ENCODE assay signal across 8 cellular contexts in genomic region chr10:68153473-68154210, GRCh38. TPM values are rescaled to one million over a fixed set of nuclear protein-coding genes. Genes with fewer than 3 reads are reported as not detected.
A peak's percentile ranks its signal among the peaks of the same experiment; 100 is the strongest.
DNase-seq lines count a peak whose midpoint lies in the region; ATAC-seq and TF ChIP-seq lines count a peak whose summit lies in the region.

No MANE protein-coding gene starts in this region.

- H2BK120ac ChIP-seq in trophoblast cell (ENCODE audit: insufficient read depth, low read length, poor library complexity), result no peak overlapping the region

- POLR2A ChIA-PET in RWPE1 (lab: Yijun Ruan, JAX; ENCODE audit: low non-redundant PET), result no interaction called here

- no peak overlapping the region for H4K91ac ChIP-seq in trophoblast cell (ENCODE audit: low read depth, low read length)

- H3K79me2 ChIP-seq in trophoblast cell (ENCODE audit: control insufficient read depth, insufficient read depth, low read length, poor library complexity), result no peaks in the 10 kb centered on the region

- H3K4me3 ChIP-seq in AG09309 (ENCODE audit: control insufficient read depth, low read depth, low read length) (no peak overlapping the region), trophoblast cell (ENCODE audit: low read depth, low read length) (no peak overlapping the region)

- no peaks in the 10 kb centered on the region for H3K9me3 ChIP-seq in trophoblast cell (ENCODE audit: insufficient read depth, low read depth, low read length)

- TF ChIP-seq CTCF in AG09309 (IDR thresholded peaks at IDR 0.05; ENCODE audit: control insufficient read depth, insufficient read depth, low read depth, low read length, missing control alignments) (no peak), RWPE1 (conservative IDR thresholded peaks at IDR 0.05; ENCODE audit: low read depth) (no peak)

- H3K4me1 ChIP-seq in trophoblast cell (ENCODE audit: control insufficient read depth in 1 of 2, insufficient read depth in 2 of 2, low read length in 2 of 2), result peaks cover 2 to 6% of the 10 kb centered on the region in 2 experiments

- H3K27ac ChIP-seq in RWPE1 (peak overlapping the region; percentile 50), trophoblast cell (ENCODE audit: low read depth, low read length) (no peak overlapping the region)

- no peak overlapping the region for H3K4ac ChIP-seq in trophoblast cell (ENCODE audit: low read depth, low read length)

- H3K9ac ChIP-seq in trophoblast cell (ENCODE audit: low read length), result no peak overlapping the region

- H2BK5ac ChIP-seq in trophoblast cell (ENCODE audit: low read depth, low read length, poor library complexity), result no peak overlapping the region

- no peak overlapping the region for H2AK5ac ChIP-seq in trophoblast cell (ENCODE audit: low read length)

- H3K27me3 ChIP-seq in trophoblast cell (ENCODE audit: insufficient read depth, low read length), result no peaks in the 10 kb centered on the region

- no peak overlapping the region for H4K8ac ChIP-seq in trophoblast cell (ENCODE audit: low read depth, low read length)

- no peak overlapping the region for H2BK12ac ChIP-seq in trophoblast cell (ENCODE audit: low read length)

- peak overlapping the region; percentile 41 for H3K4me2 ChIP-seq in trophoblast cell (ENCODE audit: low read length)

- H3K14ac ChIP-seq in trophoblast cell (ENCODE audit: low read length), result no peak overlapping the region

- H3K18ac ChIP-seq in trophoblast cell (ENCODE audit: low read length), result no peak overlapping the region

- H3K79me1 ChIP-seq in trophoblast cell (ENCODE audit: low read length), result no peaks in the 10 kb centered on the region

- H4K12ac ChIP-seq in trophoblast cell (ENCODE audit: low read depth, low read length), result no peak overlapping the region

- ATAC-seq in HG02870 (IDR thresholded peaks at IDR 0.05; ENCODE audit: unreplicated experiment), result no peak

- CTCF ChIA-PET in RWPE1 (lab: Yijun Ruan, JAX), result interaction anchor here (0.8 kb wide), 1 partner anchor 416 kb away, joined by 4 read pairs; no protein-coding TSS in a partner anchor

- no peak overlapping the region for H2AFZ ChIP-seq in trophoblast cell (ENCODE audit: insufficient read depth, low read length, poor library complexity)

- DNase-seq in AG09309 (ENCODE audit: low read depth) (peak; percentile 96), HCEC 1CT (peak; percentile 98), RWPE1 (ENCODE audit: low spot score) (peak; percentile 98), foreskin melanocyte (peak; percentile 99), trophoblast cell (peak; percentile 90 to 96), NCI-H1417 treated with DMSO at 0.1 percent for 48 hours (lab: John Stamatoyannopoulos, UW) (no peak), activated T-cell treated with anti-CD3 and anti-CD28 coated beads for 4 hours (no peak)

- WGBS in trophoblast cell (ENCODE audit: extremely low coverage, insufficient coverage, insufficient read length), result no CpG with 5 or more reads among the region's 8 CpGs

- no peaks in the 10 kb centered on the region for H3K36me3 ChIP-seq in trophoblast cell (ENCODE audit: control insufficient read depth in 1 of 2, insufficient read depth in 2 of 2, low read length in 2 of 2)

- H3K23ac ChIP-seq in trophoblast cell (ENCODE audit: low read length), result no peak overlapping the region

RNA-seq across cellular contexts. Expression of gene MYPN, which starts 44.4 kb away (rescaled TPM):
- 0.01 TPM in 2 replicates for polyA plus RNA-seq in trophoblast cell (2013)

Comparison
In these comparisons a context has a peak if more than half of its experiments do, and no peak if none do; other contexts are left out.
1. DNase-seq: peak in AG09309 (single experiment), HCEC 1CT (single experiment), RWPE1 (single experiment), foreskin melanocyte (single experiment) and trophoblast cell (2 of 2); none in NCI-H1417 treated with DMSO at 0.1 percent for 48 hours (single experiment) and activated T-cell treated with anti-CD3 and anti-CD28 coated beads for 4 hours (single experiment).